Comparison of ENCODE assay signal across 26 cellular contexts in genomic region chr1:192802406-192802805, GRCh38.
"Had no signal": no experiment of that assay in that cellular context is flagged by ENCODE, and none has a peak within 500 bp of the region (broad histone marks: within the 10 kb centered on the region; RNA-seq: fewer than 3 reads in every experiment).

No MANE protein-coding gene starts in this region.

- H3K27me3 ChIP-seq: heart right ventricle, hepatocyte, neutrophil, right atrium auricular region, right lobe of liver, transverse colon, upper lobe of right lung had no signal

- H3K27ac Mint-ChIP-seq: memory B cell; naive B cell; natural killer cell; nephron progenitor cell; neural progenitor cell; stimulated activated naive CD8-positive, alpha-beta T cell treated with anti-CD3 and anti-CD28 coated beads, Interleukin-15, Interleukin-2, amounts not matched to agents 100 ng/mL and 50 ng/mL, for 24 hours had no signal

- H3K36me3 ChIP-seq: heart right ventricle, left ventricle myocardium inferior, neural progenitor cell, neutrophil, right atrium auricular region, right lobe of liver, transverse colon, upper lobe of right lung had no signal

- H3K79me2 ChIP-seq: hepatocyte, parathyroid adenoma had no signal

- H3K9me3 ChIP-seq: heart right ventricle, left ventricle myocardium inferior, mucosa of descending colon, neutrophil, right atrium auricular region, right lobe of liver, transverse colon, upper lobe of right lung had no signal

- H3K4me1 ChIP-seq: neural progenitor cell, parathyroid adenoma, right lobe of liver had no signal

- H3K4me3 ChIP-seq: heart right ventricle, hepatocyte, left ventricle myocardium inferior, lung, mucosa of descending colon, neural progenitor cell, right atrium auricular region, right lobe of liver, skin epidermis, transverse colon, upper lobe of right lung had no signal

- H2AFZ ChIP-seq: hepatocyte, neural progenitor cell had no signal

- H3K27ac ChIP-seq: heart right ventricle, hepatocyte, left ventricle myocardium inferior, neural progenitor cell, neutrophil, parathyroid adenoma, right atrium auricular region, right lobe of liver, skin epidermis, transverse colon, upper lobe of right lung had no signal

- H3K27me3 Mint-ChIP-seq: memory B cell; naive B cell; stimulated activated naive CD8-positive, alpha-beta T cell treated with anti-CD3 and anti-CD28 coated beads, Interleukin-15, Interleukin-2, amounts not matched to agents 100 ng/mL and 50 ng/mL, for 24 hours had no signal

- H3K9me3 Mint-ChIP-seq: memory B cell; naive B cell; natural killer cell; nephron progenitor cell; neural progenitor cell; stimulated activated naive CD8-positive, alpha-beta T cell treated with anti-CD3 and anti-CD28 coated beads, Interleukin-15, Interleukin-2, amounts not matched to agents 100 ng/mL and 50 ng/mL, for 24 hours had no signal

- DNase-seq: heart right ventricle; islet precursor cell; left ventricle myocardium inferior; midbrain; mucosa of descending colon; naive B cell; natural killer cell; nephron progenitor cell; occipital lobe; right lobe of liver; stimulated activated CD4-positive, alpha-beta T cell treated with anti-CD3 and anti-CD28 coated beads, Interleukin-12 subunit alpha, Interleukin-12 subunit beta, amount 100 ng/mL, for 4 hours; stimulated activated CD4-positive, alpha-beta T cell treated with anti-CD3 and anti-CD28 coated beads, Interleukin-15, amount 100 ng/mL, for 24 hours; stimulated activated CD4-positive, alpha-beta T cell treated with anti-CD3 and anti-CD28 coated beads, Interleukin-2, amount 100 ng/mL, for 24 hours; stimulated activated CD4-positive, alpha-beta T cell treated with anti-CD3 and anti-CD28 coated beads, Interleukin-4, amount 100 ng/mL, for 1 hour; stimulated activated naive CD4-positive, alpha-beta T cell; transverse colon; upper lobe of right lung had no signal

- H3K4me2 ChIP-seq: hepatocyte, neural progenitor cell had no signal

- H3K9ac ChIP-seq: neural progenitor cell, parathyroid adenoma had no signal

- H3K36me3 Mint-ChIP-seq: memory B cell, naive B cell, natural killer cell, neural progenitor cell had no signal

- H3K4me3 Mint-ChIP-seq: memory B cell; naive B cell; natural killer cell; nephron progenitor cell; neural progenitor cell; stimulated activated naive CD8-positive, alpha-beta T cell treated with anti-CD3 and anti-CD28 coated beads, Interleukin-15, Interleukin-2, amounts not matched to agents 100 ng/mL and 50 ng/mL, for 24 hours had no signal
